8 cellular contexts compared by ENCODE assay signal in genomic region chr4:129095811-129096454, GRCh38. TPM values are rescaled to one million over a fixed set of nuclear protein-coding genes. Genes with fewer than 3 reads are reported as not detected.
A peak's percentile ranks its signal among the peaks of the same experiment; 100 is the strongest.
DNase-seq lines count a peak whose midpoint lies in the region; ATAC-seq and TF ChIP-seq lines count a peak whose summit lies in the region.

C4orf33 (plus strand) TSS chr4:129096152; CDS start chr4:129102611, 6,459 bp downstream.

- peak; percentile 89 for DNase-seq in CD1c-positive myeloid dendritic cell (ENCODE audit: extremely low spot score)
- DNase-seq in PC-9: peak; percentile 38 to 53
- peak; percentile 70 for DNase-seq in activated T-cell treated with anti-CD3 and anti-CD28 coated beads, Interleukin-2, amount 50 U/mL, for 4 hours
- DNase-seq in esophagus squamous epithelium (lab: John Stamatoyannopoulos, UW): peak; percentile 3
- DNase-seq in naive B cell: peak; percentile 78

- CTCF ChIA-PET in PC-9 (lab: Charles Lee): no interaction called here

- peak within 1 kb of the TSS; percentile 42 for H3K27ac ChIP-seq in PC-9
- peak within 1 kb of the TSS; percentile 75 to 95 (median 86) for H3K27ac ChIP-seq in esophagus squamous epithelium

- peak within 1 kb of the TSS in 5 of 6 donors; percentile 98 to 100 (median 99) for H3K27ac Mint-ChIP-seq in naive B cell
- H3K27ac Mint-ChIP-seq in stimulated activated memory B cell treated with anti-CD40 and anti-IgM and Interleukin-4, amounts not matched to agents 10 μg/mL and 1 μg/mL and 100 μg/mL, for 72 hours: peak within 1 kb of the TSS; percentile 97

- intact Hi-C loops in PC-9 (cut with micrococcal nuclease; ENCODE audit: unreplicated experiment): loop anchor here (10.0 kb wide), 1 partner anchor 641 kb away; no protein-coding TSS in a partner anchor
- intact Hi-C loops in esophagus squamous epithelium (cut with DNase I): no loop called here

- H3K4me1 Mint-ChIP-seq in activated T-cell treated with anti-CD3 and anti-CD28 coated beads, Interleukin-2, amount 50 U/mL, for 4 hours (ENCODE audit: low read depth): peaks cover 29% of the 10 kb centered on the region
- H3K4me1 Mint-ChIP-seq in naive B cell: peaks cover 15 to 28% (median 19%) of the 10 kb centered on the region in 3 donors
- H3K4me1 Mint-ChIP-seq in stimulated activated memory B cell treated with anti-CD40 and anti-IgM and Interleukin-4, amounts not matched to agents 10 μg/mL and 1 μg/mL and 100 μg/mL, for 72 hours: peaks cover 21% of the 10 kb centered on the region

- no peaks in the 10 kb centered on the region for H3K9me2 ChIP-seq in PC-9 (ENCODE audit: insufficient read depth)

- no peaks in the 10 kb centered on the region for H3K27me3 ChIP-seq in PC-9 (ENCODE audit: insufficient read depth, low read depth)
- no peaks in the 10 kb centered on the region for H3K27me3 ChIP-seq in esophagus squamous epithelium

- H3K4me1 ChIP-seq in PC-9 (replicated peaks; ENCODE audit: insufficient read depth): peaks cover 15% of the 10 kb centered on the region
- H3K4me1 ChIP-seq in esophagus squamous epithelium: peaks cover 0 to 47% (median 3%) of the 10 kb centered on the region in 3 donors

- peak within 1 kb of the TSS; percentile 77 for H3K4me2 ChIP-seq in PC-9

- ATAC-seq in GM19328 (IDR thresholded peaks at IDR 0.05; ENCODE audit: unreplicated experiment): peak; percentile 37
- peak; percentile 32 for ATAC-seq in HG03469 (IDR thresholded peaks at IDR 0.05; ENCODE audit: unreplicated experiment)
- ATAC-seq in activated T-cell treated with anti-CD3 and anti-CD28 coated beads, Interleukin-2, amount 50 U/mL, for 4 hours: peak; percentile 51 to 53
- ATAC-seq in naive B cell (ENCODE audit: low read depth in 2 of 2): peak; percentile 34 to 43
- ATAC-seq in stimulated activated memory B cell treated with anti-CD40 and anti-IgM and Interleukin-4, amounts not matched to agents 10 μg/mL and 1 μg/mL and 100 μg/mL, for 72 hours: peak; percentile 69

- H3K9me3 Mint-ChIP-seq in activated T-cell treated with anti-CD3 and anti-CD28 coated beads, Interleukin-2, amount 50 U/mL, for 4 hours: no peaks in the 10 kb centered on the region
- H3K9me3 Mint-ChIP-seq in naive B cell: no peaks in the 10 kb centered on the region
- no peaks in the 10 kb centered on the region for H3K9me3 Mint-ChIP-seq in stimulated activated memory B cell treated with anti-CD40 and anti-IgM and Interleukin-4, amounts not matched to agents 10 μg/mL and 1 μg/mL and 100 μg/mL, for 72 hours

- H3K27me3 Mint-ChIP-seq in activated T-cell treated with anti-CD3 and anti-CD28 coated beads, Interleukin-2, amount 50 U/mL, for 4 hours (ENCODE audit: low read depth): no peaks in the 10 kb centered on the region
- H3K27me3 Mint-ChIP-seq in naive B cell: no peaks in the 10 kb centered on the region
- no peaks in the 10 kb centered on the region for H3K27me3 Mint-ChIP-seq in stimulated activated memory B cell treated with anti-CD40 and anti-IgM and Interleukin-4, amounts not matched to agents 10 μg/mL and 1 μg/mL and 100 μg/mL, for 72 hours

- no peaks in the 10 kb centered on the region for H4K20me1 ChIP-seq in PC-9 (ENCODE audit: insufficient read depth)

- peak within 1 kb of the TSS; percentile 75 for H3K4me3 ChIP-seq in PC-9
- H3K4me3 ChIP-seq in esophagus squamous epithelium: peak within 1 kb of the TSS; percentile 33 to 72 (median 63)

- POLR2A ChIA-PET in PC-9 (lab: Charles Lee; ENCODE audit: unreplicated experiment): interaction anchor here (0.6 kb wide), 1 partner anchor 247 kb away, joined by 6 read pairs; no protein-coding TSS in a partner anchor

- TSS peak; percentile 64 for BruUV-seq in PC-9 (replicated peaks; lab: Mats Ljungman, UMichigan)

- H3K79me2 ChIP-seq in PC-9 (ENCODE audit: low read depth): peaks cover 19% of the 10 kb centered on the region

- TF ChIP-seq CTCF in PC-9 (conservative IDR thresholded peaks at IDR 0.05) (no peak), esophagus squamous epithelium (IDR thresholded peaks at IDR 0.05) (no peak)

- no peaks in the 10 kb centered on the region for H3K36me3 Mint-ChIP-seq in activated T-cell treated with anti-CD3 and anti-CD28 coated beads, Interleukin-2, amount 50 U/mL, for 4 hours (ENCODE audit: insufficient read depth)
- H3K36me3 Mint-ChIP-seq in naive B cell: no peaks in the 10 kb centered on the region
- no peaks in the 10 kb centered on the region for H3K36me3 Mint-ChIP-seq in stimulated activated memory B cell treated with anti-CD40 and anti-IgM and Interleukin-4, amounts not matched to agents 10 μg/mL and 1 μg/mL and 100 μg/mL, for 72 hours

- TF ChIP-seq POLR2A in esophagus squamous epithelium (IDR thresholded peaks at IDR 0.05): peak in 2 of 4 donors; percentile 33 to 43

- H3F3A ChIP-seq in PC-9 (ENCODE audit: insufficient read depth, low read depth): no peaks in the 10 kb centered on the region

- H2AFZ ChIP-seq in PC-9: peak within 1 kb of the TSS; percentile 92

- H3K36me3 ChIP-seq in PC-9 (ENCODE audit: low read depth) (no peaks in the 10 kb centered on the region), esophagus squamous epithelium (no peaks in the 10 kb centered on the region)

- H3K9me3 ChIP-seq in PC-9 (ENCODE audit: insufficient read depth, low read depth): no peaks in the 10 kb centered on the region
- no peaks in the 10 kb centered on the region for H3K9me3 ChIP-seq in esophagus squamous epithelium

- peak within 1 kb of the TSS; percentile 92 for H3K4me3 Mint-ChIP-seq in activated T-cell treated with anti-CD3 and anti-CD28 coated beads, Interleukin-2, amount 50 U/mL, for 4 hours
- H3K4me3 Mint-ChIP-seq in naive B cell: peak within 1 kb of the TSS; percentile 81 to 100 (median 97)
- H3K4me3 Mint-ChIP-seq in stimulated activated memory B cell treated with anti-CD40 and anti-IgM and Interleukin-4, amounts not matched to agents 10 μg/mL and 1 μg/mL and 100 μg/mL, for 72 hours: peak within 1 kb of the TSS; percentile 98

- 1 to 3% methylated on average over 14 of the region's 14 CpGs for WGBS in esophagus squamous epithelium, 2 donors

RNA-seq across cellular contexts. Expression of gene C4orf33, which starts in this region (rescaled TPM):
- total RNA-seq in PC-9 (2021) (12.4 and 17.4 TPM in 2 replicates), esophagus squamous epithelium (10 to 100 TPM in 3 of 4 donors, 1 to 10 TPM in 1; 8.8 to 15.7 (median 10.8) TPM)
- total RNA-seq in activated T-cell treated with anti-CD3 and anti-CD28 coated beads, Interleukin-2, amount 50 U/mL, for 4 hours: 1 to 10 TPM; 2.1 to 2.8 (median 2.8) TPM
- 10 to 100 TPM in 2 of 6 donors, 1 to 10 TPM in 4; 6.1 to 15.8 (median 9.7) TPM for polyA plus RNA-seq in naive B cell (ENCODE audit: low read depth in 6 of 6)

Comparison
In these comparisons a context has a peak if more than half of its experiments do, and no peak if none do; other contexts are left out.
1. Peak in every context shown above with its lines: DNase-seq, ATAC-seq, H3K4me3 ChIP-seq and H3K27ac ChIP-seq.
2. DNase-seq: peak in every context shown above with its lines; median percentile 89 in CD1c-positive myeloid dendritic cell; 78 in naive B cell; 70 in activated T-cell treated with anti-CD3 and anti-CD28 coated beads, Interleukin-2, amount 50 U/mL, for 4 hours; 46 in PC-9; 3 in esophagus squamous epithelium.